In the genomic region with DNA sequence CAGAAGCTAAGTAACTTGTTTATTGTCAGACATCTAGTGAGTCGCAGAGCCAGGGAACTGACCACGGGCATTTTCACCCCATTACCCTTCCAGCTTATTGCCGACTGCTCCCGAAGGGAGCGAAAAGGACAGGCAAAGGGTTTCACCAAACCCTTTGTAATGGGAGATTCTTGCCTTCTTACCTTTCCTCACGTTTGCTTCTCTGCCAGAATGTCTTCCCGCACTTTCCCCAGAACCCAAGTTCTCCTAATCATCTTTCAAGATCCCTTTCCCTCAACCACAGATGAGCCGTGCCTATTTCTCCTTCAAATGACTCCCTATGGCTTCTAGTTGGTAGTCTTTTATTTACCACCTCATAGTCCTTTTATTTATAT, we compare ENCODE assay signal across 1 cellular context.
TF ChIP-seq lines count a peak whose summit lies in the region.

No MANE protein-coding gene starts in this region.

TF ChIP-seq in IMR-90, 13 proteins besides CTCF, POLR2A, EP300 and RAD21:
- TF ChIP-seq RCOR1 (IDR thresholded peaks at IDR 0.05; ENCODE audit: insufficient replicate concordance, low read length) (no peak), BHLHE40 (IDR thresholded peaks at IDR 0.05; ENCODE audit: low read depth, low read length) (no peak), MAFK (IDR thresholded peaks at IDR 0.05; ENCODE audit: low read depth, low read length) (no peak), FOS (IDR thresholded peaks at IDR 0.05; ENCODE audit: low read depth, low read length) (no peak), NFE2L2 (IDR thresholded peaks at IDR 0.05; ENCODE audit: low read depth, low read length) (no peak), CEBPB (IDR thresholded peaks at IDR 0.05; ENCODE audit: low read depth, low read length) (no peak), SMC3 (IDR thresholded peaks at IDR 0.05; ENCODE audit: low read depth, low read length) (no peak), CHD1 (IDR thresholded peaks at IDR 0.05; ENCODE audit: low read depth, low read length) (no peak; the same call in 1 of the 2 replicates), MXI1 (IDR thresholded peaks at IDR 0.05; ENCODE audit: borderline replicate concordance, low read depth, low read length) (no peak), RFX5 (IDR thresholded peaks at IDR 0.05; ENCODE audit: low read depth, low read length) (no peak), MAZ (IDR thresholded peaks at IDR 0.05; ENCODE audit: borderline replicate concordance, low read depth, low read length) (no peak)
- TF ChIP-seq, protein P1, sequence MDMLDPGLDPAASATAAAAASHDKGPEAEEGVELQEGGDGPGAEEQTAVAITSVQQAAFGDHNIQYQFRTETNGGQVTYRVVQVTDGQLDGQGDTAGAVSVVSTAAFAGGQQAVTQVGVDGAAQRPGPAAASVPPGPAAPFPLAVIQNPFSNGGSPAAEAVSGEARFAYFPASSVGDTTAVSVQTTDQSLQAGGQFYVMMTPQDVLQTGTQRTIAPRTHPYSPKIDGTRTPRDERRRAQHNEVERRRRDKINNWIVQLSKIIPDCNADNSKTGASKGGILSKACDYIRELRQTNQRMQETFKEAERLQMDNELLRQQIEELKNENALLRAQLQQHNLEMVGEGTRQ (IDR thresholded peaks at IDR 0.05; ENCODE audit: low read depth, low read length), result no peak
